8 cellular contexts compared by ENCODE assay signal in genomic region chr19:34403784-34404108, GRCh38. TPM values are rescaled to one million over a fixed set of nuclear protein-coding genes. Genes with fewer than 3 reads are reported as not detected.
DNase-seq lines count a peak whose midpoint lies in the region; ATAC-seq and TF ChIP-seq lines count a peak whose summit lies in the region.

No MANE protein-coding gene starts in this region.

- H3K4me3 Mint-ChIP-seq in activated T-helper 1 cell treated with anti-CD3 and anti-CD28 coated beads, Interleukin-12 subunit alpha, Interleukin-12 subunit beta, Interleukin-2, Interleukin-4 antibody, amounts not matched to agents 30 ng/mL and 10 ng/mL and 1 ng/mL, durations not matched to agents 14 hours and 24 hours and 36 hours = peak overlapping the region; percentile 94

- no peaks in the 10 kb centered on the region for H3K27me3 Mint-ChIP-seq in activated T-helper 1 cell treated with anti-CD3 and anti-CD28 coated beads, Interleukin-12 subunit alpha, Interleukin-12 subunit beta, Interleukin-2, Interleukin-4 antibody, amounts not matched to agents 30 ng/mL and 10 ng/mL and 1 ng/mL, durations not matched to agents 14 hours and 24 hours and 36 hours (ENCODE audit: insufficient read depth)

- H3K9me3 ChIP-seq in right atrium auricular region = no peaks in the 10 kb centered on the region
- no peaks in the 10 kb centered on the region for H3K9me3 ChIP-seq in right lobe of liver

- no peak for DNase-seq in right atrium auricular region (ENCODE audit: low spot score)
- DNase-seq in left ventricle myocardium superior = no peak
- DNase-seq in activated T-helper 1 cell treated with anti-CD3 and anti-CD28 coated beads, Interleukin-12 subunit alpha, Interleukin-12 subunit beta, Interleukin-2, Interleukin-4 antibody, amounts not matched to agents 30 ng/mL and 10 ng/mL and 1 ng/mL, durations not matched to agents 14 hours and 24 hours and 36 hours (ENCODE audit: low spot score) = no peak
- no peak for DNase-seq in right lobe of liver
- no peak for DNase-seq in cerebellum (ENCODE audit: low spot score)
- DNase-seq in inferior parietal cortex (ENCODE audit: extremely low spot score) = no peak
- DNase-seq in COLO668 (lab: John Stamatoyannopoulos, UW; ENCODE audit: unreplicated experiment) = no peak
- no peak for DNase-seq in erythroblast (lab: John Stamatoyannopoulos, UW)

- intact Hi-C loops in left ventricle myocardium superior (cut with micrococcal nuclease) = no loop called here
- intact Hi-C loops in activated T-helper 1 cell treated with anti-CD3 and anti-CD28 coated beads, Interleukin-12 subunit alpha, Interleukin-12 subunit beta, Interleukin-2, Interleukin-4 antibody, amounts not matched to agents 30 ng/mL and 10 ng/mL and 1 ng/mL, durations not matched to agents 14 hours and 24 hours and 36 hours (cut with micrococcal nuclease) = loop anchor here (1.0 to 5.0 kb wide), 3 partner anchors 27 to 99 kb away; partner anchors contain the start of gene GPI
- intact Hi-C loops in right lobe of liver (cut with DNase I) = no loop called here

- H3K27me3 ChIP-seq in right atrium auricular region = no peaks in the 10 kb centered on the region
- no peaks in the 10 kb centered on the region for H3K27me3 ChIP-seq in right lobe of liver

- H3K27ac Mint-ChIP-seq in activated T-helper 1 cell treated with anti-CD3 and anti-CD28 coated beads, Interleukin-12 subunit alpha, Interleukin-12 subunit beta, Interleukin-2, Interleukin-4 antibody, amounts not matched to agents 30 ng/mL and 10 ng/mL and 1 ng/mL, durations not matched to agents 14 hours and 24 hours and 36 hours = peak overlapping the region; percentile 86

- H3K36me3 Mint-ChIP-seq in activated T-helper 1 cell treated with anti-CD3 and anti-CD28 coated beads, Interleukin-12 subunit alpha, Interleukin-12 subunit beta, Interleukin-2, Interleukin-4 antibody, amounts not matched to agents 30 ng/mL and 10 ng/mL and 1 ng/mL, durations not matched to agents 14 hours and 24 hours and 36 hours (ENCODE audit: low read depth) = peaks cover 19% of the 10 kb centered on the region

- no peak for ATAC-seq in left ventricle myocardium superior
- no peak for ATAC-seq in right lobe of liver

- peak overlapping the region; percentile 85 for H3K4me3 ChIP-seq in right atrium auricular region
- peak overlapping the region; percentile 89 to 99 (median 97) for H3K4me3 ChIP-seq in right lobe of liver

- H3K4me1 ChIP-seq in right atrium auricular region = peaks cover 0 to 7% of the 10 kb centered on the region in 2 donors
- peaks cover 0 to 6% (median 0%) of the 10 kb centered on the region in 4 donors for H3K4me1 ChIP-seq in right lobe of liver

- H3K9me3 Mint-ChIP-seq in activated T-helper 1 cell treated with anti-CD3 and anti-CD28 coated beads, Interleukin-12 subunit alpha, Interleukin-12 subunit beta, Interleukin-2, Interleukin-4 antibody, amounts not matched to agents 30 ng/mL and 10 ng/mL and 1 ng/mL, durations not matched to agents 14 hours and 24 hours and 36 hours = no peaks in the 10 kb centered on the region

- H3K36me3 ChIP-seq in right atrium auricular region (peaks cover 23% of the 10 kb centered on the region), right lobe of liver (peaks cover 5 to 20% (median 16%) of the 10 kb centered on the region in 4 donors)

- peaks cover 13% of the 10 kb centered on the region for H3K4me1 Mint-ChIP-seq in activated T-helper 1 cell treated with anti-CD3 and anti-CD28 coated beads, Interleukin-12 subunit alpha, Interleukin-12 subunit beta, Interleukin-2, Interleukin-4 antibody, amounts not matched to agents 30 ng/mL and 10 ng/mL and 1 ng/mL, durations not matched to agents 14 hours and 24 hours and 36 hours (ENCODE audit: low read depth)

- TF ChIP-seq CTCF in right atrium auricular region (IDR thresholded peaks at IDR 0.05) = no peak
- TF ChIP-seq CTCF in right lobe of liver (IDR thresholded peaks at IDR 0.05) = no peak

- H3K27ac ChIP-seq in right atrium auricular region (peak overlapping the region; percentile 49 to 63), right lobe of liver (peak overlapping the region in 1 of 3 donors; percentile 41)

- WGBS in right lobe of liver (ENCODE audit: insufficient coverage, low coverage, low lambda C conversion rate, missing lambda C conversion rate) = 21% methylated on average over 6 of the region's 6 CpGs

- TF ChIP-seq POLR2A in right lobe of liver (IDR thresholded peaks at IDR 0.05) (no peak), erythroblast (IDR thresholded peaks at IDR 0.05; ENCODE audit: low read length) (no peak)

RNA-seq across cellular contexts. Expression of gene PDCD2L, which starts 0.5 kb away (rescaled TPM):
- total RNA-seq in right atrium auricular region = 10 to 100 TPM in 1 of 2 donors, 1 to 10 TPM in 1; 9.5 to 14.0 TPM
- total RNA-seq in left ventricle myocardium superior = 8.9 TPM
- 51.3 and 52.3 TPM in 2 replicates for total RNA-seq in activated T-helper 1 cell treated with anti-CD3 and anti-CD28 coated beads, Interleukin-12 subunit alpha, Interleukin-12 subunit beta, Interleukin-2, Interleukin-4 antibody, amounts not matched to agents 30 ng/mL and 10 ng/mL and 1 ng/mL, durations not matched to agents 14 hours and 24 hours and 36 hours
- total RNA-seq in right lobe of liver = 10 to 100 TPM in 2 of 6 experiments, 1 to 10 TPM in 4; 3.0 to 13.4 (median 4.5) TPM
- total RNA-seq in cerebellum = 12.4 TPM

RNA-seq across cellular contexts. Expression of gene UBA2, which starts 24.4 kb away (rescaled TPM):
- total RNA-seq in right atrium auricular region (10 to 100 TPM; 42.1 to 52.3 TPM), left ventricle myocardium superior (51.1 TPM), right lobe of liver (10 to 100 TPM; 16.8 to 33.0 (median 25.2) TPM), cerebellum (114 TPM)
- 173 and 175 TPM in 2 replicates for total RNA-seq in activated T-helper 1 cell treated with anti-CD3 and anti-CD28 coated beads, Interleukin-12 subunit alpha, Interleukin-12 subunit beta, Interleukin-2, Interleukin-4 antibody, amounts not matched to agents 30 ng/mL and 10 ng/mL and 1 ng/mL, durations not matched to agents 14 hours and 24 hours and 36 hours

RNA-seq across cellular contexts. Expression of gene GPI, which starts 38.8 kb away (rescaled TPM):
- 100 to 1,000 TPM; 340 to 413 TPM for total RNA-seq in right atrium auricular region
- total RNA-seq in left ventricle myocardium superior = 553 TPM
- total RNA-seq in activated T-helper 1 cell treated with anti-CD3 and anti-CD28 coated beads, Interleukin-12 subunit alpha, Interleukin-12 subunit beta, Interleukin-2, Interleukin-4 antibody, amounts not matched to agents 30 ng/mL and 10 ng/mL and 1 ng/mL, durations not matched to agents 14 hours and 24 hours and 36 hours = 502 and 509 TPM in 2 replicates
- 100 to 1,000 TPM; 163 to 364 (median 256) TPM for total RNA-seq in right lobe of liver
- total RNA-seq in cerebellum = 115 TPM
